ENCODE assay signal across 8 cellular contexts in genomic region chr5:91384671-91385430, GRCh38. TPM values are rescaled to one million over a fixed set of nuclear protein-coding genes. Genes with fewer than 3 reads are reported as not detected.
DNase-seq lines count a peak whose midpoint lies in the region; ATAC-seq lines count a peak whose summit lies in the region.

No MANE protein-coding gene starts in this region.

- DNase-seq in DMS 273 (lab: John Stamatoyannopoulos, UW; ENCODE audit: unreplicated experiment) (peak; percentile 97), NOMO-1 treated with DMSO at 0.1 percent for 48 hours (lab: John Stamatoyannopoulos, UW; ENCODE audit: unreplicated experiment) (peak; percentile 89), amniotic stem cell (lab: John Stamatoyannopoulos, UW) (peak; percentile 73), hepatic stellate cell (ENCODE audit: low spot score) (peak; percentile 60), renal cortical epithelial cell (ENCODE audit: low read depth) (peak; percentile 94), cortex of kidney (lab: John Stamatoyannopoulos, UW) (no peak)

- peak overlapping the region; percentile 93 to 100 (median 97) for H3K4me3 Mint-ChIP-seq in IgD-negative memory B cell

- peaks cover 4% of the 10 kb centered on the region for H3K36me3 Mint-ChIP-seq in IgD-negative memory B cell

- H3K27ac Mint-ChIP-seq in IgD-negative memory B cell, result peak overlapping the region in 2 of 3 donors; percentile 100

- ATAC-seq in GM19395 (IDR thresholded peaks at IDR 0.05; ENCODE audit: unreplicated experiment), result peak; percentile 15

- no peaks in the 10 kb centered on the region for H3K9me3 Mint-ChIP-seq in IgD-negative memory B cell

- H3K4me1 Mint-ChIP-seq in IgD-negative memory B cell, result peaks cover 14 to 20% (median 16%) of the 10 kb centered on the region in 3 donors

- H3K27me3 Mint-ChIP-seq in IgD-negative memory B cell, result no peaks in the 10 kb centered on the region

RNA-seq across cellular contexts. Expression of gene ARRDC3, which starts 1.7 kb away (rescaled TPM):
- polyA plus RNA-seq in IgD-negative memory B cell, result 79.2 TPM
- 93.9 and 147 TPM in 2 replicates for total RNA-seq in renal cortical epithelial cell
